Comparison of ENCODE assay signal across 32 cellular contexts in the genomic region with DNA sequence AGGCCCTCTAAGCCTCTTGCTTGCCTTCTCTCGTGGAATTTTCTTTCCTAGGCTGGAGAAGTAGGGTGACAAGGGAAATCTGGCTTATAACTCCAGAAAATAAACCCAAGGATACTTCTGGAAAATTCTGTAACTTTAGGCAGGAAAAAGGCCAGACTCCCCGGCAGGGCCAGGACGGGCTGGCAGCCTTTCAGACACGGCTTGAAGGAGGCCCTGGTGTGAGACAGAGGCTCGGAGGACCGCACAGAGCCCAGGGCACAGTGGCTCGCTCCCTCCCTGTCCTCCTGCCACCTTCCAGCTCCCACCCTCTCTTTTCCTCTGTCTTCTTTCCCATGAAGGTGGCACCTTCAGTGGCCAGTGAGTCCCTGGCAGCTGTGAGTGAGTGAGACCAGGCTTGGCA.
"Had no signal": no experiment of that assay in that cellular context is flagged by ENCODE, and none has a peak within 500 bp of the region (broad histone marks: within the 10 kb centered on the region; RNA-seq: fewer than 3 reads in every experiment).

No MANE protein-coding gene starts in this region.

- H3K27me3 Mint-ChIP-seq: activated CD4-positive, alpha-beta T cell treated with anti-CD3 and anti-CD28 coated beads for 36 hours; activated CD4-positive, alpha-beta T cell treated with anti-CD3 and anti-CD28 coated beads, Interleukin-2, amount 10 ng/mL, durations not matched to agents 7 days and 5 days; activated naive CD4-positive, alpha-beta T cell treated with anti-CD3 and anti-CD28 coated beads, Interleukin-2, amount 50 U/mL, for 24 hours; activated naive CD8-positive, alpha-beta T cell treated with anti-CD3 and anti-CD28 coated beads, Interleukin-2, amount 10 ng/mL, durations not matched to agents 7 days and 5 days; activated T-cell treated with anti-CD3 and anti-CD28 coated beads, Interleukin-2, amount 50 U/mL, for 24 hours had no signal

- H3K9me3 ChIP-seq: adrenal gland, body of pancreas, MG63, Peyer's patch had no signal

- H3K9me3 Mint-ChIP-seq: activated naive CD4-positive, alpha-beta T cell treated with anti-CD3 and anti-CD28 coated beads, Interleukin-2, amount 50 U/mL, for 24 hours; activated T-helper 2 cell treated with anti-CD3 and anti-CD28 coated beads, Interferon-gamma antibody, Interleukin-2, Interleukin-4, amounts not matched to agents 10 μg/mL and 5 μg/mL and 100 μg/mL, durations not matched to agents 14 hours and 24 hours and 36 hours; T-helper 1 cell treated with Interleukin-12 subunit alpha and Interleukin-12 subunit beta and Interleukin-4 antibody, amounts not matched to agents 30 μg/mL and 1 μg/mL, for 36 hours; T-helper 2 cell treated with Interferon-gamma antibody and Interleukin-4, amounts not matched to agents 5 μg/mL and 100 μg/mL, for 36 hours had no signal

- H3K4me3 Mint-ChIP-seq: activated CD4-positive, alpha-beta T cell treated with anti-CD3 and anti-CD28 coated beads for 36 hours; activated CD4-positive, alpha-beta T cell treated with anti-CD3 and anti-CD28 coated beads, Interleukin-2, amount 10 ng/mL, durations not matched to agents 7 days and 5 days; activated CD8-positive, alpha-beta T cell treated with anti-CD3 and anti-CD28 coated beads, Interleukin-2, amount 10 ng/mL, durations not matched to agents 7 days and 5 days; activated naive CD4-positive, alpha-beta T cell treated with anti-CD3 and anti-CD28 coated beads, Interleukin-2, amount 50 U/mL, for 24 hours; activated naive CD8-positive, alpha-beta T cell treated with anti-CD3 and anti-CD28 coated beads, Interleukin-2, amount 10 ng/mL, durations not matched to agents 7 days and 5 days; activated T-cell treated with anti-CD3 and anti-CD28 coated beads, Interleukin-2, amount 50 U/mL, for 24 hours; T-helper 1 cell treated with Interleukin-12 subunit alpha and Interleukin-12 subunit beta and Interleukin-4 antibody, amounts not matched to agents 30 μg/mL and 1 μg/mL, for 36 hours; T-helper 2 cell treated with Interferon-gamma antibody and Interleukin-4, amounts not matched to agents 5 μg/mL and 100 μg/mL, for 36 hours had no signal

- H3K4me3 ChIP-seq: adrenal gland, body of pancreas, MG63, Peyer's patch had no signal

- H3K4me1 ChIP-seq: adrenal gland, body of pancreas had no signal

- DNase-seq: activated CD4-positive, alpha-beta T cell treated with anti-CD3 and anti-CD28 coated beads for 36 hours; activated CD4-positive, alpha-beta T cell treated with anti-CD3 and anti-CD28 coated beads, Interleukin-2, amount 10 ng/mL, durations not matched to agents 7 days and 5 days; activated CD4-positive, alpha-beta T cell treated with anti-CD3 and anti-CD28 coated beads, Interleukin-2, amount 50 U/mL, for 48 hours; activated CD8-positive, alpha-beta T cell treated with anti-CD3 and anti-CD28 coated beads, Interleukin-2, amount 10 ng/mL, durations not matched to agents 7 days and 5 days; activated gamma-delta T cell; activated naive CD4-positive, alpha-beta T cell treated with Interleukin-2 at 50 U/mL for 16 hours; activated naive CD8-positive, alpha-beta T cell treated with anti-CD3 and anti-CD28 coated beads, Interleukin-2, amount 10 ng/mL, durations not matched to agents 7 days and 5 days; activated T-cell treated with anti-CD3 and anti-CD28 coated beads, Interleukin-2, amount 50 U/mL, for 24 hours; adrenal gland; body of pancreas; Kasumi-1; KG1; MG63; NCI-H1048; NCI-H1105 treated with DMSO at 0.1 percent for 48 hours; NCI-H1436; NCI-H1694; NCI-H2029; NCI-H345; NCI-H510A; NCI-H526; NCI-H748 treated with DMSO at 0.1 percent for 48 hours; NK-92 treated with Interleukin-12 subunit alpha and Interleukin-12 subunit beta, amount 100 ng/mL, for 24 hours; PC-3; Peyer's patch; RPMI8226; SIG-M5 had no signal

- ATAC-seq: activated CD4-positive, alpha-beta T cell treated with anti-CD3 and anti-CD28 coated beads for 36 hours; activated CD8-positive, alpha-beta T cell treated with anti-CD3 and anti-CD28 coated beads, Interleukin-2, amount 10 ng/mL, durations not matched to agents 7 days and 5 days; body of pancreas; PC-3; Right ventricle myocardium inferior had no signal

- H3K4me1 Mint-ChIP-seq: activated CD4-positive, alpha-beta T cell treated with anti-CD3 and anti-CD28 coated beads for 36 hours; activated naive CD4-positive, alpha-beta T cell treated with anti-CD3 and anti-CD28 coated beads, Interleukin-2, amount 50 U/mL, for 24 hours had no signal

- H3K27me3 ChIP-seq: adrenal gland, body of pancreas, MG63, Peyer's patch had no signal

- H3K27ac ChIP-seq: adrenal gland, body of pancreas, Peyer's patch had no signal

- H3K27ac Mint-ChIP-seq: activated CD4-positive, alpha-beta T cell treated with anti-CD3 and anti-CD28 coated beads for 36 hours; activated CD4-positive, alpha-beta T cell treated with anti-CD3 and anti-CD28 coated beads, Interleukin-2, amount 10 ng/mL, durations not matched to agents 7 days and 5 days; activated CD8-positive, alpha-beta T cell treated with anti-CD3 and anti-CD28 coated beads, Interleukin-2, amount 10 ng/mL, durations not matched to agents 7 days and 5 days; activated naive CD4-positive, alpha-beta T cell treated with anti-CD3 and anti-CD28 coated beads, Interleukin-2, amount 50 U/mL, for 24 hours; activated naive CD8-positive, alpha-beta T cell treated with anti-CD3 and anti-CD28 coated beads, Interleukin-2, amount 10 ng/mL, durations not matched to agents 7 days and 5 days; activated T-cell treated with anti-CD3 and anti-CD28 coated beads, Interleukin-2, amount 50 U/mL, for 24 hours; activated T-helper 2 cell treated with anti-CD3 and anti-CD28 coated beads, Interferon-gamma antibody, Interleukin-2, Interleukin-4, amounts not matched to agents 10 μg/mL and 5 μg/mL and 100 μg/mL, durations not matched to agents 14 hours and 24 hours and 36 hours; T-helper 1 cell treated with Interleukin-12 subunit alpha and Interleukin-12 subunit beta and Interleukin-4 antibody, amounts not matched to agents 30 μg/mL and 1 μg/mL, for 36 hours; T-helper 2 cell treated with Interferon-gamma antibody and Interleukin-4, amounts not matched to agents 5 μg/mL and 100 μg/mL, for 36 hours had no signal
